Comparison of ENCODE assay signal across 24 cellular contexts in the genomic region with DNA sequence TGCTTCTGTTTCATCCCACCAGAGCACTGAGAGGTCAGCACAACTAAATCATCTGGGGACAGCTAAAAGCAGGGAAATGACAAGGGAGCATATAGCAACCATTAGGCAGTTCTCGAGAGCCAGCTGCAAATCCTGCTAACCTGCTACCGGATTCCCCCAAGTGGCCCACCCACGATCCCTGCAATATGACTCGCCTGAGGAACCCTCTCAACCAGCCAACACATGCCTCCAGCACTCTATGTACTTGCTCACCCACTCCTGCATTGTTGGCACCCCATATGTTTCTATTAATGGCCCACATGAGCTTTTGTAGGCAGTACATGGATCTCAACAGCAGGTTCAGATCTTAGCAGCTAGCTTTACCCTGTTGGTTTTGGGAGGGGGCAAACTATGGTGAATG.
"Had no signal": no experiment of that assay in that cellular context is flagged by ENCODE, and none has a peak within 500 bp of the region (broad histone marks: within the 10 kb centered on the region; RNA-seq: fewer than 3 reads in every experiment).

No MANE protein-coding gene starts in this region.

- DNase-seq: colonic mucosa; cortex of kidney; dermis blood vessel endothelial cell; effector CD4-positive, alpha-beta T cell; effector CD8-positive, alpha-beta T cell; effector memory CD4-positive, alpha-beta T cell; effector memory CD8-positive, alpha-beta T cell; endodermal cell; erythroblast; esophagus squamous epithelium; foreskin fibroblast; foreskin keratinocyte; foreskin melanocyte; gastrocnemius medialis; glutamatergic neuron; head of caudate nucleus; heart left ventricle; heart right ventricle had no signal

- H3K36me3 ChIP-seq: colonic mucosa, esophagus muscularis mucosa, esophagus squamous epithelium, gastrocnemius medialis, gastroesophageal sphincter, heart left ventricle, heart right ventricle had no signal

- H3K27me3 ChIP-seq: colonic mucosa, dorsolateral prefrontal cortex, esophagus muscularis mucosa, esophagus squamous epithelium, foreskin keratinocyte, gastrocnemius medialis, gastroesophageal sphincter, heart left ventricle, heart right ventricle had no signal

- H3K4me1 ChIP-seq: colonic mucosa, esophagus muscularis mucosa, esophagus squamous epithelium, foreskin keratinocyte, gastrocnemius medialis, gastroesophageal sphincter, heart left ventricle, heart right ventricle had no signal

- H3K27ac ChIP-seq: colonic mucosa, coronary artery, dorsolateral prefrontal cortex, epithelial cell of prostate, esophagus muscularis mucosa, esophagus squamous epithelium, foreskin keratinocyte, gastrocnemius medialis, gastroesophageal sphincter, heart left ventricle, heart right ventricle had no signal

- ATAC-seq: effector memory CD8-positive, alpha-beta T cell; esophagus mucosa; foreskin keratinocyte; gastrocnemius medialis; gastroesophageal sphincter; heart left ventricle; heart right ventricle had no signal

- H3K9me3 ChIP-seq: colonic mucosa, gastrocnemius medialis had no signal

- H3K4me3 ChIP-seq: colonic mucosa, coronary artery, dorsolateral prefrontal cortex, esophagus muscularis mucosa, esophagus squamous epithelium, gastrocnemius medialis, gastroesophageal sphincter, heart left ventricle, heart right ventricle had no signal
